In the genomic region with DNA sequence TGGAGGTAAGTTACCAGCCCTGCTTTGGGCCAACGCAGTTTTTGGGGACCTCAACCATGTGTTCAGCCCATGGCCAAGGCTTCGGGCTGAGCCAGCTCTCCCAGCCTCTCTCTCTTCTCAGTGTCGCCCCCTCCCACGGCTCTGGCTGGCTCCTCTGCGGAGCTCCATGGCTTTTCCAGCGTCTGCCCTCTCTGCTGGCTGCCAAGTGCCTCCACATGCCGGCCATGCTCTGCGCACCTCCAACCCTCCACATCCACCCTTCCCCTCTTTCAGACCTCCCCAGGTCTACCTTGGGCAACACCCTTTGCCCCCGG, we compare ENCODE assay signal across 9 cellular contexts. TPM values are rescaled to one million over a fixed set of nuclear protein-coding genes. Genes with fewer than 3 reads are reported as not detected.
A peak's percentile ranks its signal among the peaks of the same experiment; 100 is the strongest.
DNase-seq lines count a peak whose midpoint lies in the region; ATAC-seq and TF ChIP-seq lines count a peak whose summit lies in the region.
"Had no signal": no experiment of that assay in that cellular context is flagged by ENCODE, and none has a peak within 500 bp of the region (broad histone marks: within the 10 kb centered on the region; RNA-seq: fewer than 3 reads in every experiment).

No MANE protein-coding gene starts in this region.

- H3K4me3 ChIP-seq in Peyer's patch (peak overlapping the region; percentile 36 to 42 (median 40)), esophagus squamous epithelium (peak overlapping the region in 2 of 4 donors; percentile 10 to 33)

- H3K27ac ChIP-seq in Peyer's patch (peak overlapping the region; percentile 83 to 93 (median 90)), esophagus squamous epithelium (peak overlapping the region in 3 of 4 donors; percentile 50 to 61 (median 56)), caudate nucleus (ENCODE audit: low read depth, low read length) (no peak overlapping the region)

- no peaks in the 10 kb centered on the region for H3K27me3 ChIP-seq in Peyer's patch
- H3K27me3 ChIP-seq in esophagus squamous epithelium: no peaks in the 10 kb centered on the region

- peak overlapping the region; percentile 95 for H3K27ac Mint-ChIP-seq in stimulated activated effector memory CD8-positive, alpha-beta T cell treated with anti-CD3 and anti-CD28 coated beads, Interleukin-12 subunit alpha, Interleukin-12 subunit beta, amount 100 ng/mL, for 72 hours

- ATAC-seq in stimulated activated effector memory CD8-positive, alpha-beta T cell treated with anti-CD3 and anti-CD28 coated beads, Interleukin-12 subunit alpha, Interleukin-12 subunit beta, amount 100 ng/mL, for 72 hours: peak; percentile 9
- ATAC-seq in GM21423 (IDR thresholded peaks at IDR 0.05; ENCODE audit: unreplicated experiment): no peak

- 78 to 92% methylated on average over 6 to 8 of the region's 9 CpGs for WGBS in esophagus squamous epithelium, 2 donors

- DNase-seq in NCI-H2227 (lab: John Stamatoyannopoulos, UW; ENCODE audit: unreplicated experiment) (peak; percentile 81), NCI-H2227 treated with DMSO at 0.1 percent for 48 hours (lab: John Stamatoyannopoulos, UW) (no peak), Peyer's patch (no peak), esophagus squamous epithelium (lab: John Stamatoyannopoulos, UW) (no peak), 8988T (no peak), caudate nucleus (lab: John Stamatoyannopoulos, UW) (no peak)
- no peak for DNase-seq in stimulated activated effector memory CD8-positive, alpha-beta T cell treated with anti-CD3 and anti-CD28 coated beads, Interleukin-12 subunit alpha, Interleukin-12 subunit beta, amount 100 ng/mL, for 72 hours (ENCODE audit: low spot score in 2 of 2)
- DNase-seq: KBM-7 had no signal

- H3K4me1 ChIP-seq in Peyer's patch (peaks cover 6 to 31% (median 31%) of the 10 kb centered on the region in 4 donors), esophagus squamous epithelium (peaks cover 7 to 33% (median 21%) of the 10 kb centered on the region in 3 donors)

- peaks cover 66% of the 10 kb centered on the region for H3K4me1 Mint-ChIP-seq in stimulated activated effector memory CD8-positive, alpha-beta T cell treated with anti-CD3 and anti-CD28 coated beads, Interleukin-12 subunit alpha, Interleukin-12 subunit beta, amount 100 ng/mL, for 72 hours

- H3K9me3 ChIP-seq in Peyer's patch: no peaks in the 10 kb centered on the region
- no peaks in the 10 kb centered on the region for H3K9me3 ChIP-seq in esophagus squamous epithelium

- H3K9me3 Mint-ChIP-seq in stimulated activated effector memory CD8-positive, alpha-beta T cell treated with anti-CD3 and anti-CD28 coated beads, Interleukin-12 subunit alpha, Interleukin-12 subunit beta, amount 100 ng/mL, for 72 hours: no peaks in the 10 kb centered on the region

- peaks cover 87% of the 10 kb centered on the region for H3K36me3 Mint-ChIP-seq in stimulated activated effector memory CD8-positive, alpha-beta T cell treated with anti-CD3 and anti-CD28 coated beads, Interleukin-12 subunit alpha, Interleukin-12 subunit beta, amount 100 ng/mL, for 72 hours

- peak overlapping the region; percentile 80 for H3K4me3 Mint-ChIP-seq in stimulated activated effector memory CD8-positive, alpha-beta T cell treated with anti-CD3 and anti-CD28 coated beads, Interleukin-12 subunit alpha, Interleukin-12 subunit beta, amount 100 ng/mL, for 72 hours

- TF ChIP-seq POLR2A in Peyer's patch (IDR thresholded peaks at IDR 0.05): no peak
- TF ChIP-seq POLR2A in esophagus squamous epithelium (IDR thresholded peaks at IDR 0.05): no peak

- no peak for TF ChIP-seq CTCF in Peyer's patch (IDR thresholded peaks at IDR 0.05)
- no peak for TF ChIP-seq CTCF in esophagus squamous epithelium (IDR thresholded peaks at IDR 0.05)

- H3K36me3 ChIP-seq in Peyer's patch: peaks cover 0 to 6% (median 0%) of the 10 kb centered on the region in 3 donors
- peaks cover 0 to 2% (median 0%) of the 10 kb centered on the region in 3 donors for H3K36me3 ChIP-seq in esophagus squamous epithelium

- intact Hi-C loops in esophagus squamous epithelium (cut with DNase I): no loop called here

RNA-seq across cellular contexts. Expression of gene COTL1, which starts 23.2 kb away (rescaled TPM):
- total RNA-seq in Peyer's patch: 10 to 100 TPM; 29.6 to 84.2 (median 43.1) TPM
- 10 to 100 TPM in 3 of 4 donors, 1 to 10 TPM in 1; 7.9 to 34.2 (median 23.4) TPM for total RNA-seq in esophagus squamous epithelium

RNA-seq across cellular contexts. Expression of gene KLHL36, which starts 53.6 kb away (rescaled TPM):
- total RNA-seq in Peyer's patch: 10 to 100 TPM; 57.8 to 81.4 (median 74.4) TPM
- 10 to 100 TPM; 28.7 to 58.6 (median 40.1) TPM for total RNA-seq in esophagus squamous epithelium
